Comparison of ENCODE assay signal across 9 cellular contexts in the genomic region with DNA sequence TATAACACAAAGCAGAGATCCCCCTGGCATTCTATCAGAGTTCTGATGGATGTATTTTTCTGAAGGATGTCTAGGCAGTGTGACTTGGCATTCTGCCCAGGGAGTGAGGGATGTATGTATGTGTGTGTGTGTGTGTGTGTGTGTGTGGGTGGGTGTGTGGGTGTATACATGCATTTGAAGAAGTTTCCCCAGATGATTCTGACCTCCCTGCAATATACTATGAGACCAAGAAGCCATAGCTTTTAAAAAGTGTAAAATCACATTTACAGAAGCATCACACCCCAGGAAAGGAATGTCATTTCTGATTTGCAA. TPM values are rescaled to one million over a fixed set of nuclear protein-coding genes. Genes with fewer than 3 reads are reported as not detected.
DNase-seq lines count a peak whose midpoint lies in the region; ATAC-seq and TF ChIP-seq lines count a peak whose summit lies in the region.
"Had no signal": no experiment of that assay in that cellular context is flagged by ENCODE, and none has a peak within 500 bp of the region (broad histone marks: within the 10 kb centered on the region; RNA-seq: fewer than 3 reads in every experiment).

No MANE protein-coding gene starts in this region.

- H4K8ac ChIP-seq in mesenchymal stem cell (ENCODE audit: low read length), result no peak overlapping the region

- DNase-seq in DND-41 (peak; percentile 55), activated T-cell treated with anti-CD3 and anti-CD28 coated beads for 4 hours (peak; percentile 68), mesenchymal stem cell (peak; percentile 60), SIG-M5 (lab: John Stamatoyannopoulos, UW) (no peak), uterus (no peak), germinal center (ENCODE audit: low spot score) (no peak)

- H3K9ac ChIP-seq in DND-41 (ENCODE audit: low read depth, low read length), result no peak overlapping the region
- no peak overlapping the region for H3K9ac ChIP-seq in mesenchymal stem cell (ENCODE audit: low read length)

- no peaks in the 10 kb centered on the region for H4K20me1 ChIP-seq in DND-41 (ENCODE audit: insufficient read depth, low read length)

- no peak overlapping the region for H2BK120ac ChIP-seq in mesenchymal stem cell (ENCODE audit: low read depth, low read length)

- H3K27ac ChIP-seq in DND-41 (ENCODE audit: low read length) (no peak overlapping the region), mesenchymal stem cell (ENCODE audit: low read length, poor library complexity, severe bottlenecking) (no peak overlapping the region), uterus (no peak overlapping the region)
- H3K27ac ChIP-seq: VCaP had no signal

- H2BK15ac ChIP-seq in mesenchymal stem cell (ENCODE audit: low read depth, poor library complexity, severe bottlenecking), result no peak overlapping the region

- H3K9me3 ChIP-seq in DND-41 (ENCODE audit: insufficient read depth, low read length, severe bottlenecking) (no peaks in the 10 kb centered on the region), mesenchymal stem cell (ENCODE audit: control insufficient read depth, low read length) (no peaks in the 10 kb centered on the region), uterus (no peaks in the 10 kb centered on the region)

- H3K4me1 ChIP-seq in DND-41 (ENCODE audit: insufficient read depth, low read length) (peaks cover 9% of the 10 kb centered on the region; the same call in 1 of the 2 replicates), mesenchymal stem cell (ENCODE audit: control insufficient read depth, insufficient read depth, low read depth, low read length) (no peaks in the 10 kb centered on the region), uterus (no peaks in the 10 kb centered on the region)

- H2AK5ac ChIP-seq in mesenchymal stem cell (ENCODE audit: low read length, severe bottlenecking), result no peak overlapping the region

- no peak for TF ChIP-seq RAD21 in Ishikawa (IDR thresholded peaks at IDR 0.05; ENCODE audit: low read depth)

- no peak for TF ChIP-seq POLR2A in uterus (IDR thresholded peaks at IDR 0.05)

- no peak overlapping the region for H3K23ac ChIP-seq in mesenchymal stem cell (ENCODE audit: low read length in 2 of 2)

- H2AFZ ChIP-seq in DND-41 (ENCODE audit: low read depth, low read length) (no peak overlapping the region), mesenchymal stem cell (ENCODE audit: low read depth, low read length) (no peak overlapping the region)

- H3K79me2 ChIP-seq in DND-41 (ENCODE audit: insufficient read depth, low read length), result no peaks in the 10 kb centered on the region

- H3K14ac ChIP-seq in mesenchymal stem cell (ENCODE audit: low read length in 2 of 2), result no peak overlapping the region

- H2BK12ac ChIP-seq in mesenchymal stem cell (ENCODE audit: low read length in 2 of 2), result no peak overlapping the region

- no peak for TF ChIP-seq EP300 in Ishikawa (IDR thresholded peaks at IDR 0.05; ENCODE audit: borderline replicate concordance)

- H4K91ac ChIP-seq in mesenchymal stem cell (ENCODE audit: low read length), result no peak overlapping the region

- no peak overlapping the region for H2BK5ac ChIP-seq in mesenchymal stem cell (ENCODE audit: low read depth, low read length, poor library complexity, severe bottlenecking)

- ATAC-seq in DND-41 (ENCODE audit: insufficient read depth, low read depth), result peak; percentile 74
- ATAC-seq in HG03460 (IDR thresholded peaks at IDR 0.05; ENCODE audit: unreplicated experiment), result no peak

- H3K18ac ChIP-seq in mesenchymal stem cell (ENCODE audit: low read depth in 1 of 2, low read length in 2 of 2), result no peak overlapping the region

- H3K79me1 ChIP-seq in mesenchymal stem cell (replicated peaks; ENCODE audit: low read length, poor library complexity, severe bottlenecking), result no peaks in the 10 kb centered on the region

- no peaks in the 10 kb centered on the region for H3K27me3 ChIP-seq in DND-41 (ENCODE audit: insufficient read depth, low read length, poor library complexity)
- H3K27me3 ChIP-seq in mesenchymal stem cell (ENCODE audit: control insufficient read depth in 1 of 2, insufficient read depth in 1 of 2, low read length in 2 of 2), result no peaks in the 10 kb centered on the region
- no peaks in the 10 kb centered on the region for H3K27me3 ChIP-seq in uterus

- no peak overlapping the region for H3K4me2 ChIP-seq in DND-41 (ENCODE audit: insufficient read depth, low read length)
- no peak overlapping the region for H3K4me2 ChIP-seq in mesenchymal stem cell (ENCODE audit: low read length, poor library complexity, severe bottlenecking)

- H3K4me3 ChIP-seq in DND-41 (ENCODE audit: low read depth in 1 of 2, low read length in 2 of 2) (no peak overlapping the region), mesenchymal stem cell (ENCODE audit: insufficient read depth in 1 of 2, low read depth in 1 of 2, low read length in 2 of 2) (no peak overlapping the region), uterus (no peak overlapping the region)

- H3K36me3 ChIP-seq in DND-41 (ENCODE audit: insufficient read depth, low read length), result no peaks in the 10 kb centered on the region
- no peaks in the 10 kb centered on the region for H3K36me3 ChIP-seq in mesenchymal stem cell (ENCODE audit: control insufficient read depth in 1 of 2, insufficient read depth in 2 of 2, low read depth in 1 of 2, low read length in 2 of 2)
- H3K36me3 ChIP-seq in uterus, result no peaks in the 10 kb centered on the region

- TF ChIP-seq CTCF in DND-41 (IDR thresholded peaks at IDR 0.05; ENCODE audit: borderline replicate concordance, extremely low read depth, low read length, poor library complexity, severe bottlenecking) (no peak), uterus (IDR thresholded peaks at IDR 0.05) (no peak)

- no peak overlapping the region for H3K4ac ChIP-seq in mesenchymal stem cell (ENCODE audit: low read depth in 1 of 2, low read length in 2 of 2)

- intact Hi-C loops in uterus (cut with DNase I; ENCODE audit: low total_unique reads), result no loop called here

TF ChIP-seq in Ishikawa, 13 proteins besides CTCF, POLR2A, EP300 and RAD21:
- TF ChIP-seq EGR1 (IDR thresholded peaks at IDR 0.05), result no peak
- TF ChIP-seq NFIC (IDR thresholded peaks at IDR 0.05), result peak; percentile 29; the same call in 1 of the 2 replicates

RNA-seq across cellular contexts. Expression of gene NAP1L1, which starts 59.7 kb away (rescaled TPM):
- polyA plus RNA-seq in mesenchymal stem cell (2013, experiment 1 of 2), result 781 TPM
- 820 TPM for polyA plus RNA-seq in mesenchymal stem cell (2013, experiment 2 of 2)
- 100 to 1,000 TPM; 175 to 544 (median 399) TPM for total RNA-seq in uterus

Comparison
In these comparisons a context has a peak if more than half of its experiments do, and no peak if none do; other contexts are left out.
1. DNase-seq: peak in DND-41 (single experiment), activated T-cell treated with anti-CD3 and anti-CD28 coated beads for 4 hours (single experiment) and mesenchymal stem cell (single experiment); none in SIG-M5 (single experiment), uterus (0 of 2) and germinal center (single experiment).